Comparison of ENCODE assay signal across 8 cellular contexts in the genomic region with DNA sequence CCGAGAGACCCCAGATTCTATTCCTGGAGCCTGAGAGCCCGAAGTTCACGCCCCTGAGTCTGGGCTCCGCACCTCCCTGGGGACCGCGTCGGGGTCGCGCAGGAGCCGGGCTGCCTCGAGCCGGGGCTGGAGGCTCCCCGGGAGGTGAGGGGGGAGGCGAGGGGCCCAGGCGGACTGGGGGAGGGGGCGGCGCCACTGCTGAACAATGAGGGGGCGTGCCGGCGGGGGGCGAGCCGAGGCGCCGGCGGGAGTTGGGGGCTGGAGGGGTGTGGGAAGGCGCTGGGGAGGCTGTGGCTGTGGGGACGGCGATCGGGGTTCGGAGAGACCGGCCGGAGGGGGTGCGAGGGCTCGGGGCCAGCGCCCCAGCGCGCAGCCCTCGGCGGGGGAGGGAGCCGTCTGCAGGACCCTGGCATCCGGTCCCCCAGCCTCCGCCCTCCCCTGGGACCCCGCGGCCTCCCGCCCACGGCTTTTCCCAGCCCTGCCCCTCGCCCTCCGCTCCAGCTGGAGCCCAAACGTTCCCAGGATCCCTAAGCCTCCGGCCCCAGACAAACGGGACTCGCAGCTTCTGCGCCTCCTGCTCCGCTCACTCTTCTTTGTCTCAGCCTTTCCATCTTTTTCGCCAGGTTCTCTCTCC. TPM values are rescaled to one million over a fixed set of nuclear protein-coding genes. Genes with fewer than 3 reads are reported as not detected.
DNase-seq lines count a peak whose midpoint lies in the region; ATAC-seq and TF ChIP-seq lines count a peak whose summit lies in the region.

No MANE protein-coding gene starts in this region.

- peaks cover 34% of the 10 kb centered on the region for H3K4me1 ChIP-seq in GM23338 (ENCODE audit: insufficient read depth)
- H3K4me1 ChIP-seq in upper lobe of right lung = peaks cover 29% of the 10 kb centered on the region

- peak overlapping the region; percentile 93 for H3K27ac Mint-ChIP-seq in GM23338

- peaks cover 18% of the 10 kb centered on the region; the same call in 1 of the 2 replicates for H4K20me1 ChIP-seq in GM23338 (replicated peaks; ENCODE audit: insufficient read depth)

- peaks cover 4% of the 10 kb centered on the region; the same call in 2 of the 3 replicates for H3K9me3 Mint-ChIP-seq in GM23338

- H3K36me3 Mint-ChIP-seq in GM23338 (ENCODE audit: low read depth) = peaks cover 36% of the 10 kb centered on the region

- H3K27ac ChIP-seq in GM23338 (ENCODE audit: low read depth) (peak overlapping the region; percentile 100), SK-N-MC (peak overlapping the region; percentile 87), dorsolateral prefrontal cortex (peak overlapping the region in 54 of 59 donors; percentile 53 to 98 (median 93)), upper lobe of right lung (peak overlapping the region; percentile 100)

- peak overlapping the region; percentile 93 for H3K9ac ChIP-seq in SK-N-MC (ENCODE audit: insufficient read length)

- peak overlapping the region; percentile 100 for H3K4me2 ChIP-seq in GM23338

- H3F3A ChIP-seq in GM23338 (replicated peaks; ENCODE audit: low read depth) = peaks cover 36% of the 10 kb centered on the region

- H3K36me3 ChIP-seq in GM23338 (ENCODE audit: insufficient read depth) (peaks cover 2% of the 10 kb centered on the region; the same call in 1 of the 2 replicates), SK-N-MC (ENCODE audit: insufficient read depth, low read length) (peaks cover 20% of the 10 kb centered on the region), upper lobe of right lung (peaks cover 8% of the 10 kb centered on the region)

- DNase-seq in 8988T (peak; percentile 59), GM23338 (ENCODE audit: low spot score) (peak; percentile 74), SK-N-MC (ENCODE audit: low read depth, low spot score) (no peak), dorsolateral prefrontal cortex (peak in 1 of 10 donors; percentile 26), lung microvascular endothelial cell (ENCODE audit: low read depth in 2 of 2) (peak; percentile 69 to 74), upper lobe of right lung (peak; percentile 80), AML-193 (lab: John Stamatoyannopoulos, UW) (no peak), ACHN (no peak)

- H3K9me2 ChIP-seq in GM23338 (ENCODE audit: insufficient read depth) = no peaks in the 10 kb centered on the region

- peak overlapping the region; percentile 94 for H3K4me3 Mint-ChIP-seq in GM23338

- in situ Hi-C loops in ACHN (cut with HindIII; ENCODE audit: low pct_ligation_motif_present, low pct_unique_long_range_greater_than_20kb, low sequenced_read_pairs) = no loop called here

- peaks cover 22% of the 10 kb centered on the region for H3K79me2 ChIP-seq in GM23338 (replicated peaks; ENCODE audit: insufficient read depth)

- H3K4me3 ChIP-seq in GM23338 = peak overlapping the region; percentile 100
- peak overlapping the region; percentile 99 for H3K4me3 ChIP-seq in SK-N-MC
- H3K4me3 ChIP-seq in dorsolateral prefrontal cortex = peak overlapping the region; percentile 60 to 96 (median 83)
- H3K4me3 ChIP-seq in upper lobe of right lung = peak overlapping the region; percentile 81

- H3K27me3 ChIP-seq in GM23338 (ENCODE audit: insufficient read depth) (no peaks in the 10 kb centered on the region), dorsolateral prefrontal cortex (peaks cover 0 to 7% (median 0%) of the 10 kb centered on the region in 45 donors), upper lobe of right lung (no peaks in the 10 kb centered on the region)

- H3K9me3 ChIP-seq in SK-N-MC (ENCODE audit: low read depth, low read length) = no peaks in the 10 kb centered on the region
- H3K9me3 ChIP-seq in upper lobe of right lung = no peaks in the 10 kb centered on the region

- H2AFZ ChIP-seq in GM23338 = no peak overlapping the region; the same call in 1 of the 2 replicates

- intact Hi-C loops in dorsolateral prefrontal cortex (cut with DNase I) (loop anchor here in 1 of 2 donors (2.0 kb wide), 1 partner anchor 21 kb away; the partner anchor contains the start of gene RPS16), upper lobe of right lung (cut with DNase I) (no loop called here)

- H3K27me3 Mint-ChIP-seq in GM23338 (ENCODE audit: insufficient read depth, low read depth, poor library complexity) = peaks cover 32% of the 10 kb centered on the region

- peaks cover 41% of the 10 kb centered on the region for H3K4me1 Mint-ChIP-seq in GM23338

- ATAC-seq in GM23338 (peak; percentile 6), upper lobe of right lung (no peak)

- TF ChIP-seq CTCF in GM23338 (conservative IDR thresholded peaks at IDR 0.05; ENCODE audit: low read depth in 2 of 2) = no peak
- no peak for TF ChIP-seq CTCF in dorsolateral prefrontal cortex (IDR thresholded peaks at IDR 0.05 in 54 of 56, conservative IDR thresholded peaks at IDR 0.05 in 2 of 56; ENCODE audit: low read depth in 1 of 56, partially characterized antibody in 56 of 56)
- TF ChIP-seq CTCF in upper lobe of right lung (IDR thresholded peaks at IDR 0.05) = no peak

TF ChIP-seq in GM23338, 12 proteins besides CTCF, POLR2A, EP300 and RAD21:
- TF ChIP-seq JUNB (IDR thresholded peaks at IDR 0.05; ENCODE audit: unreplicated experiment) = no peak
- no peak for TF ChIP-seq CREB1 (CRISPR knock-in tag; IDR thresholded peaks at IDR 0.05; ENCODE audit: low read depth)
- peak; percentile 27; the same call in 1 of the 2 replicates for TF ChIP-seq ETS1 (IDR thresholded peaks at IDR 0.05)
- no peak; the same call in 1 of the 2 replicates for TF ChIP-seq POLR2AphosphoS5 (IDR thresholded peaks at IDR 0.05; ENCODE audit: low read depth)
- TF ChIP-seq REST (IDR thresholded peaks at IDR 0.05; ENCODE audit: unreplicated experiment) = no peak
- no peak for TF ChIP-seq NANOG (IDR thresholded peaks at IDR 0.05; ENCODE audit: borderline replicate concordance)

RNA-seq across cellular contexts. Expression of gene PLEKHG2, which starts 0.9 kb away (rescaled TPM):
- total RNA-seq in GM23338 (2014; rRNA removed; shearing (Covaris generic)) = 35.2 and 41.3 TPM in 2 replicates
- polyA plus RNA-seq in GM23338 (2016; fragmentation: Nextera tagmentation; extraction: Ambion mirVana) = 15.5 and 16.2 TPM in 2 replicates
- total RNA-seq in dorsolateral prefrontal cortex = 10 to 100 TPM in 50 of 120 experiments, 1 to 10 TPM in 70; 2.1 to 25.5 (median 9.2) TPM
- total RNA-seq in lung microvascular endothelial cell = 10.1 and 10.5 TPM in 2 replicates
- total RNA-seq in upper lobe of right lung = 32.4 TPM

RNA-seq across cellular contexts. Expression of gene ZFP36, which starts 6.7 kb away (rescaled TPM):
- 9.5 and 10.6 TPM in 2 replicates for total RNA-seq in GM23338 (2014; rRNA removed; shearing (Covaris generic))
- 27.5 and 27.7 TPM in 2 replicates for polyA plus RNA-seq in GM23338 (2016; fragmentation: Nextera tagmentation; extraction: Ambion mirVana)
- total RNA-seq in dorsolateral prefrontal cortex (100 to 1,000 TPM in 17 of 120 experiments, 10 to 100 TPM in 99, 1 to 10 TPM in 4; 7.0 to 246 (median 38.2) TPM), lung microvascular endothelial cell (0.44 and 4.0 TPM in 2 replicates), upper lobe of right lung (224 TPM)

RNA-seq across cellular contexts. Expression of gene MED29, which starts 22.2 kb away (rescaled TPM):
- total RNA-seq in GM23338 (2014; rRNA removed; shearing (Covaris generic)) = 62.0 and 63.0 TPM in 2 replicates
- polyA plus RNA-seq in GM23338 (2016; fragmentation: Nextera tagmentation; extraction: Ambion mirVana) = 26.1 and 27.5 TPM in 2 replicates
- 10 to 100 TPM; 41.8 to 99.7 (median 69.9) TPM for total RNA-seq in dorsolateral prefrontal cortex
- total RNA-seq in lung microvascular endothelial cell = 11.1 and 13.5 TPM in 2 replicates
- 28.8 TPM for total RNA-seq in upper lobe of right lung

RNA-seq across cellular contexts. Expression of gene RPS16, which starts 22.4 kb away (rescaled TPM):
- 106 and 207 TPM in 2 replicates for total RNA-seq in GM23338 (2014; rRNA removed; shearing (Covaris generic))
- polyA plus RNA-seq in GM23338 (2016; fragmentation: Nextera tagmentation; extraction: Ambion mirVana) = 1,901 and 2,135 TPM in 2 replicates
- total RNA-seq in dorsolateral prefrontal cortex (100 to 1,000 TPM; 365 to 780 (median 506) TPM), lung microvascular endothelial cell (200 and 211 TPM in 2 replicates), upper lobe of right lung (1,446 TPM)

RNA-seq across cellular contexts. Expression of gene PAF1, which starts 22.5 kb away (rescaled TPM):
- total RNA-seq in GM23338 (2014; rRNA removed; shearing (Covaris generic)) = 24.6 and 47.3 TPM in 2 replicates
- polyA plus RNA-seq in GM23338 (2016; fragmentation: Nextera tagmentation; extraction: Ambion mirVana) = 21.3 and 22.1 TPM in 2 replicates
- 10 to 100 TPM; 33.5 to 65.7 (median 46.2) TPM for total RNA-seq in dorsolateral prefrontal cortex
- total RNA-seq in lung microvascular endothelial cell = 20.5 and 23.6 TPM in 2 replicates
- 33.3 TPM for total RNA-seq in upper lobe of right lung

Comparison
In these comparisons a context has a peak if more than half of its experiments do, and no peak if none do; other contexts are left out.
1. DNase-seq: peak in 8988T (single experiment), GM23338 (single experiment), lung microvascular endothelial cell (2 of 2) and upper lobe of right lung (single experiment); none in SK-N-MC (single experiment), AML-193 (0 of 2) and ACHN (single experiment).
2. Peak in every context shown above with its lines, with median percentiles within 50 percentile points of each other: H3K27ac ChIP-seq and H3K4me3 ChIP-seq.